ENCODE assay signal across 8 cellular contexts in the genomic region with DNA sequence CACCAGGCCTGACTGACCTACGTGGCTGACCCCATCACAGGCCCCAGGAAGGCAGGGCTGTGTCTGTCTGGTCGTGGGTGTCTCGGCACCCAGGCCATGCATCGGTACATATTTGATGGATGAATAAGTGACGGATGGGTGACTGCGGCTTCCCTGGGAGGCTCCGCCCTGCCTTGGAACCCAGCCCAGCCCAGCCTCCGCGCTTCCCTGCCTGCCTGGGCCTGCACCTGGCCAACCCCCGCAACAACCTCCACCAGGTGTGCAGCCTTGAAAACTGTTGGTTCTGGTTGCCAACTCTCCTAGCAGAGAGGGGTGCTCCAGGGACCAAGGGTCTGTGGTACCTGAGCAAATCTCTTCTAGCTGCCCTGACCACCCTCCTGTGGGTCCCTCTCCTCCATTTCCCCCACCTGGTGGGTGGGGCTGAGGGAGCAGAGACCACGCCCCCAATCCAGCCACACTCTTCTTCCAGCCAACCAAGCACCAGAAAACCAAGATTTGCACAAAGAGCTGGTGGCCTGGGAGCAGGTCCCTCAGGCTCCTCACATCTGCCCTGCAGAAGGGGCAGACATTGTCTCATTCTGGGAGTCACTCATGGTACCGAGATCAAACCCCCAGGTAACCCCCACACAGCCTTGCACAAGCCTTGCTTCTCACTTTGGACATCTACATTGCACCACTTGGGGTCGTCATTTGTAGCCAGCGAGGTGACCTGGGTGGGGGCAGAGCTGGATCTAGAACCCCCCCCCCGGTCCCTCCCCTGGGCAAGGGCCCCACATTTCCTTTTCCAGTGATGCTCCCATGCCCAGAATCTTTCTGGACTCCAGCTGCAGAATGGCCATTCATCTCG.
DNase-seq lines count a peak whose midpoint lies in the region; ATAC-seq lines count a peak whose summit lies in the region.

No MANE protein-coding gene starts in this region.

- POLR2A ChIA-PET in activated CD8-positive, alpha-beta T cell treated with anti-CD3 and anti-CD28 coated beads, Interleukin-2, amount 10 ng/mL, durations not matched to agents 7 days and 5 days (lab: Charles Lee) = no interaction called here

- peaks cover 6% of the 10 kb centered on the region for H3K4me1 Mint-ChIP-seq in activated CD8-positive, alpha-beta T cell treated with anti-CD3 and anti-CD28 coated beads, Interleukin-2, amount 10 ng/mL, durations not matched to agents 7 days and 5 days (ENCODE audit: low read depth)

- no peak overlapping the region for H3K27ac Mint-ChIP-seq in activated CD8-positive, alpha-beta T cell treated with anti-CD3 and anti-CD28 coated beads, Interleukin-2, amount 10 ng/mL, durations not matched to agents 7 days and 5 days

- H3K4me3 Mint-ChIP-seq in activated CD8-positive, alpha-beta T cell treated with anti-CD3 and anti-CD28 coated beads, Interleukin-2, amount 10 ng/mL, durations not matched to agents 7 days and 5 days = no peak overlapping the region

- ATAC-seq in HG02885 (IDR thresholded peaks at IDR 0.05; ENCODE audit: poor library complexity, unreplicated experiment) = no peak
- no peak for ATAC-seq in HG02623 (IDR thresholded peaks at IDR 0.05; ENCODE audit: unreplicated experiment)
- ATAC-seq in activated CD8-positive, alpha-beta T cell treated with anti-CD3 and anti-CD28 coated beads, Interleukin-2, amount 10 ng/mL, durations not matched to agents 7 days and 5 days = no peak

- H3K27me3 Mint-ChIP-seq in activated CD8-positive, alpha-beta T cell treated with anti-CD3 and anti-CD28 coated beads, Interleukin-2, amount 10 ng/mL, durations not matched to agents 7 days and 5 days (ENCODE audit: low read depth) = peaks cover 20% of the 10 kb centered on the region

- DNase-seq in 8988T = peak; percentile 94
- peak; percentile 88 for DNase-seq in HT-29 (ENCODE audit: low spot score)
- DNase-seq in RKO (ENCODE audit: low spot score) = peak; percentile 51
- DNase-seq in left kidney (ENCODE audit: low read depth, low spot score) = peak; percentile 76
- no peak for DNase-seq in OCI-M2 (lab: John Stamatoyannopoulos, UW; ENCODE audit: unreplicated experiment)
- DNase-seq in activated CD8-positive, alpha-beta T cell treated with anti-CD3 and anti-CD28 coated beads, Interleukin-2, amount 10 ng/mL, durations not matched to agents 7 days and 5 days = no peak

- no peaks in the 10 kb centered on the region for H3K36me3 Mint-ChIP-seq in activated CD8-positive, alpha-beta T cell treated with anti-CD3 and anti-CD28 coated beads, Interleukin-2, amount 10 ng/mL, durations not matched to agents 7 days and 5 days (ENCODE audit: low read depth)

- no peaks in the 10 kb centered on the region for H3K9me3 Mint-ChIP-seq in activated CD8-positive, alpha-beta T cell treated with anti-CD3 and anti-CD28 coated beads, Interleukin-2, amount 10 ng/mL, durations not matched to agents 7 days and 5 days (ENCODE audit: insufficient read depth)

- CTCF ChIA-PET in activated CD8-positive, alpha-beta T cell treated with anti-CD3 and anti-CD28 coated beads, Interleukin-2, amount 10 ng/mL, durations not matched to agents 7 days and 5 days (lab: Charles Lee) = no interaction called here

Comparison
In these comparisons a context has a peak if more than half of its experiments do, and no peak if none do; other contexts are left out.
1. DNase-seq: peak in 8988T (single experiment), HT-29 (single experiment), RKO (single experiment) and left kidney (single experiment); none in OCI-M2 (single experiment) and activated CD8-positive, alpha-beta T cell treated with anti-CD3 and anti-CD28 coated beads, Interleukin-2, amount 10 ng/mL, durations not matched to agents 7 days and 5 days (single experiment).